24 cellular contexts compared by ENCODE assay signal in genomic region chr17:82879241-82879640, GRCh38. TPM values are rescaled to one million over a fixed set of nuclear protein-coding genes. Genes with fewer than 3 reads are reported as not detected.
DNase-seq lines count a peak whose midpoint lies in the region; ATAC-seq and TF ChIP-seq lines count a peak whose summit lies in the region.
"Had no signal": no experiment of that assay in that cellular context is flagged by ENCODE, and none has a peak within 500 bp of the region (broad histone marks: within the 10 kb centered on the region; RNA-seq: fewer than 3 reads in every experiment).

No MANE protein-coding gene starts in this region.

- CTCF ChIA-PET in MCF 10A (lab: Yijun Ruan, JAX) (interaction anchor here (0.7 to 0.8 kb wide), 2 partner anchors 87 to 222 kb away, joined by 3 to 4 read pairs; no protein-coding TSS in a partner anchor), Caco-2 (lab: Charles Lee) (no interaction called here)

- no peaks in the 10 kb centered on the region for H3K9me3 ChIP-seq in breast epithelium
- H3K9me3 ChIP-seq in lower lobe of right lung = no peaks in the 10 kb centered on the region
- H3K9me3 ChIP-seq in Caco-2 = no peaks in the 10 kb centered on the region
- H3K9me3 ChIP-seq: A549, adrenal gland had no signal

- POLR2A ChIA-PET in MCF 10A (lab: Yijun Ruan, JAX) = no interaction called here
- POLR2A ChIA-PET in Caco-2 (lab: Charles Lee) = no interaction called here

- no peak for ATAC-seq in lower lobe of right lung
- ATAC-seq: A549; Panc1; stimulated activated naive CD8-positive, alpha-beta T cell treated with anti-CD3 and anti-CD28 coated beads, Interleukin-15, Interleukin-2, amounts not matched to agents 100 U/mL and 50 U/mL, for 24 hours had no signal

- H3K36me3 Mint-ChIP-seq in MCF 10A (ENCODE audit: insufficient read depth, unreplicated experiment) (peaks cover 16% of the 10 kb centered on the region), type B pancreatic cell (no peaks in the 10 kb centered on the region), Caco-2 (ENCODE audit: insufficient read depth, unreplicated experiment) (peaks cover 44% of the 10 kb centered on the region)

- H3K4me3 ChIP-seq in breast epithelium (no peak overlapping the region), lower lobe of right lung (no peak overlapping the region), Caco-2 (ENCODE audit: low read depth, low read length) (no peak overlapping the region)
- H3K4me3 ChIP-seq: A549, adrenal gland had no signal

- H3K27me3 Mint-ChIP-seq in MCF 10A (ENCODE audit: insufficient read depth, unreplicated experiment) = no peaks in the 10 kb centered on the region
- no peaks in the 10 kb centered on the region for H3K27me3 Mint-ChIP-seq in type B pancreatic cell
- H3K27me3 Mint-ChIP-seq in Caco-2 (ENCODE audit: insufficient read depth, unreplicated experiment) = no peaks in the 10 kb centered on the region
- H3K27me3 Mint-ChIP-seq: activated CD4-positive, alpha-beta T cell treated with anti-CD3 and anti-CD28 coated beads, Interleukin-2, amount 10 ng/mL, durations not matched to agents 24 days and 14 days; B cell had no signal

- H3K4me3 Mint-ChIP-seq in MCF 10A (ENCODE audit: unreplicated experiment) (peak overlapping the region; percentile 1), type B pancreatic cell (no peak overlapping the region), Caco-2 (ENCODE audit: unreplicated experiment) (no peak overlapping the region)
- H3K4me3 Mint-ChIP-seq: activated CD4-positive, alpha-beta T cell treated with anti-CD3 and anti-CD28 coated beads, Interleukin-2, amount 10 ng/mL, durations not matched to agents 24 days and 14 days; B cell had no signal

- H3K36me3 ChIP-seq in breast epithelium = no peaks in the 10 kb centered on the region
- H3K36me3 ChIP-seq in lower lobe of right lung = no peaks in the 10 kb centered on the region
- H3K36me3 ChIP-seq in Caco-2 (ENCODE audit: control insufficient read depth, insufficient read depth, low read length) = no peaks in the 10 kb centered on the region
- H3K36me3 ChIP-seq: adrenal gland had no signal

- DNase-seq in MCF 10A (ENCODE audit: unreplicated experiment) (no peak), breast epithelium (ENCODE audit: low spot score in 2 of 2) (no peak), lower lobe of right lung (peak; percentile 41), type B pancreatic cell (ENCODE audit: extremely low spot score, unreplicated experiment) (no peak), Caco-2 (no peak), DMS53 (lab: John Stamatoyannopoulos, UW) (no peak)
- DNase-seq in activated CD8-positive, alpha-beta memory T cell treated with anti-CD3 and anti-CD28 coated beads, Interleukin-2, amount 50 U/mL, for 48 hours = no peak
- DNase-seq: activated CD4-positive, alpha-beta T cell treated with anti-CD3 and anti-CD28 coated beads, Interleukin-2, amount 10 ng/mL, durations not matched to agents 24 days and 14 days; activated effector memory CD4-positive, alpha-beta T cell treated with Interleukin-2 at 50 U/mL for 16 hours; adrenal gland; dermis blood vessel endothelial cell; HCEC 1CT; head of caudate nucleus; NCI-H510A; stimulated activated CD4-positive, alpha-beta T cell treated with anti-CD3 and anti-CD28 coated beads, Interleukin-2, amount 100 ng/mL, for 48 hours; stimulated activated naive CD8-positive, alpha-beta T cell treated with anti-CD3 and anti-CD28 coated beads, Interleukin-15, Interleukin-2, amounts not matched to agents 100 U/mL and 50 U/mL, for 24 hours had no signal

- H3K9me3 Mint-ChIP-seq in MCF 10A (ENCODE audit: unreplicated experiment) (no peaks in the 10 kb centered on the region), type B pancreatic cell (no peaks in the 10 kb centered on the region), Caco-2 (ENCODE audit: unreplicated experiment) (no peaks in the 10 kb centered on the region)
- H3K9me3 Mint-ChIP-seq: activated CD4-positive, alpha-beta T cell treated with anti-CD3 and anti-CD28 coated beads, Interleukin-2, amount 10 ng/mL, durations not matched to agents 24 days and 14 days had no signal

- H3K4me1 Mint-ChIP-seq in MCF 10A (ENCODE audit: insufficient read depth, unreplicated experiment) (peaks cover 26% of the 10 kb centered on the region), type B pancreatic cell (ENCODE audit: unreplicated experiment) (peaks cover 45% of the 10 kb centered on the region), Caco-2 (ENCODE audit: low read depth, unreplicated experiment) (peaks cover 62% of the 10 kb centered on the region)

- H3K27ac ChIP-seq in breast epithelium (no peak overlapping the region), VCaP (peak overlapping the region; percentile 99; the same call in 1 of the 2 replicates), lower lobe of right lung (peak overlapping the region; percentile 74)
- H3K27ac ChIP-seq: A549, adrenal gland had no signal

- H3K4me1 ChIP-seq in breast epithelium = peaks cover 6 to 39% of the 10 kb centered on the region in 2 donors
- peaks cover 74% of the 10 kb centered on the region for H3K4me1 ChIP-seq in lower lobe of right lung
- H3K4me1 ChIP-seq in Caco-2 = peaks cover 46% of the 10 kb centered on the region
- H3K4me1 ChIP-seq: A549 had no signal

- intact Hi-C loops in MCF 10A (cut with micrococcal nuclease) = no loop called here
- intact Hi-C loops in breast epithelium (cut with DNase I; ENCODE audit: low total_unique reads) = no loop called here
- intact Hi-C loops in lower lobe of right lung (cut with DNase I) = no loop called here
- intact Hi-C loops in Caco-2 (cut with micrococcal nuclease; ENCODE audit: unreplicated experiment) = no loop called here

- H3K27me3 ChIP-seq in breast epithelium = no peaks in the 10 kb centered on the region
- no peaks in the 10 kb centered on the region for H3K27me3 ChIP-seq in lower lobe of right lung (ENCODE audit: low read depth)
- no peaks in the 10 kb centered on the region for H3K27me3 ChIP-seq in Caco-2 (replicated peaks; ENCODE audit: control insufficient read depth, insufficient read depth, low read length)
- H3K27me3 ChIP-seq: adrenal gland had no signal

- TF ChIP-seq POLR2A in breast epithelium (IDR thresholded peaks at IDR 0.05) = no peak

- H3K27ac Mint-ChIP-seq in MCF 10A (ENCODE audit: low read depth, unreplicated experiment) = no peak overlapping the region
- H3K27ac Mint-ChIP-seq in type B pancreatic cell = peak overlapping the region; percentile 52
- H3K27ac Mint-ChIP-seq in Caco-2 (ENCODE audit: unreplicated experiment) = no peak overlapping the region
- H3K27ac Mint-ChIP-seq: activated CD4-positive, alpha-beta T cell treated with anti-CD3 and anti-CD28 coated beads, Interleukin-2, amount 10 ng/mL, durations not matched to agents 24 days and 14 days; B cell had no signal

- TF ChIP-seq CTCF in MCF 10A (IDR thresholded peaks at IDR 0.05; ENCODE audit: unreplicated experiment) (no peak), breast epithelium (IDR thresholded peaks at IDR 0.05) (no peak), VCaP (conservative IDR thresholded peaks at IDR 0.05) (no peak), lower lobe of right lung (IDR thresholded peaks at IDR 0.05) (no peak), type B pancreatic cell (conservative IDR thresholded peaks at IDR 0.05) (no peak), Caco-2 (IDR thresholded peaks at IDR 0.05; ENCODE audit: insufficient read depth in 1 of 2, low read depth in 1 of 2, low read length in 1 of 2, severe bottlenecking in 1 of 2, unreplicated experiment in 1 of 2) (no peak)

- no TSS peak for BruUV-seq in MCF 10A (replicated peaks; lab: Mats Ljungman, UMichigan)
- no TSS peak for BruUV-seq in Caco-2 (replicated peaks; lab: Mats Ljungman, UMichigan)

RNA-seq across cellular contexts. Expression of gene ZNF750, which starts 39.4 kb away (rescaled TPM):
- total RNA-seq in MCF 10A (2022) (0.14 TPM in 1 of 2 replicates, not detected in the other), breast epithelium (1 to 10 TPM in 2 of 3 donors, not detected in 1; 5.6 to 7.8 TPM), lower lobe of right lung (4.7 TPM), type B pancreatic cell (ENCODE audit: low replicate concordance) (10.3 and 34.7 TPM in 2 replicates), Caco-2 (2022) (0.14 and 0.19 TPM in 2 replicates)
- total RNA-seq: activated CD4-positive, alpha-beta T cell treated with anti-CD3 and anti-CD28 coated beads, Interleukin-2, amount 10 ng/mL, durations not matched to agents 24 days and 14 days; B cell; dermis blood vessel endothelial cell; omental fat pad; renal cortical epithelial cell; SK-MEL-5; T-helper 1 cell treated with Interleukin-12 subunit alpha and Interleukin-12 subunit beta and Interleukin-4 antibody, amounts not matched to agents 30 ng/mL and 1 ng/mL, for 36 hours had no signal

Comparison
In these comparisons a context has a peak if more than half of its experiments do, and no peak if none do; other contexts are left out.
1. H3K27ac ChIP-seq: peak in VCaP (single experiment) and lower lobe of right lung (single experiment); none in breast epithelium (0 of 2).